In the genomic region with DNA sequence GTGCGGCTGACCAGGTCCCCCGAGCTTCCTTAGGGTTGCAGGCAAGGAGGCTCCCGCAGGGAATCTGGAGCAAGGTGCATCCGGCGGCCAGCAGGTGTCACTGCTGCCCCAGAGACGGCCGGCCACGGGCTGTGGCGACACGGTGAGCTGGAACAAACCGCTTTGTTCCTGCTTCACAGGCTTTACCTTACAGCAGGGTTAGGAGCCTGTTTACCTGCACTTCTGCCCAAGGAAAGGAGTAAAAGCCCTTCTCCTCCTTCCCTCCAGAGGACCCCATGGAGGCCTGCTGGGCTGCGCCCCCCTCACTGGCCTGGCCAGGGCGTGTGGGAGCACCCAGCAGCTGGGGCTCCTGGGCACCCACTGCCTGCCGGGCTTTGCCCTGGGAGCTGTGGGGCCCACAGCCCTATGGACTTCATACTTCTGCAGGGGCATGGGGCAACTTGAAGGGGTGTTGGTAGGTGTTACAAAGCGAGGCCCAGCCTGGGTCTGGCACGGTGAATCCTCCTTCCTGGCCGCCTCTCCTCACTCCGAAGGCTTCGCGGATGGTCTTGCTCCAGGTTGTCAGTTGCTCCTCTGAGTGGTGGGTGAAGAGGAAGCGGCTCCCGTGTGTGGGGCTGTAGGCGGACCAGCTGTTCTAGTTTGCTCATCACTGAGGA, we compare ENCODE assay signal across 8 cellular contexts.
DNase-seq lines count a peak whose midpoint lies in the region; TF ChIP-seq lines count a peak whose summit lies in the region.

No MANE protein-coding gene starts in this region.

- no peak overlapping the region for H3K4me2 ChIP-seq in SU-DHL-6 (ENCODE audit: low read depth, low read length, poor library complexity, severe bottlenecking)

- H3K36me3 ChIP-seq in H7 (replicated peaks; ENCODE audit: control insufficient read depth, insufficient read depth, low read length) (no peaks in the 10 kb centered on the region), SU-DHL-6 (ENCODE audit: low read length) (no peaks in the 10 kb centered on the region), adipocyte (ENCODE audit: control insufficient read depth, insufficient read depth, low read length, severe bottlenecking) (no peaks in the 10 kb centered on the region), right atrium auricular region (no peaks in the 10 kb centered on the region)

- H3K4me3 ChIP-seq in H7 (ENCODE audit: insufficient read depth, low read depth, low read length): no peak overlapping the region
- H3K4me3 ChIP-seq in SU-DHL-6 (ENCODE audit: insufficient read depth, low read length, poor library complexity, severe bottlenecking): no peak overlapping the region
- H3K4me3 ChIP-seq in adipocyte (ENCODE audit: low read length): no peak overlapping the region
- H3K4me3 ChIP-seq in right atrium auricular region: no peak overlapping the region
- no peak overlapping the region for H3K4me3 ChIP-seq in retinal pigment epithelial cell (ENCODE audit: low read length)

- H3K9me3 ChIP-seq in SU-DHL-6 (ENCODE audit: insufficient read depth, low read length) (no peaks in the 10 kb centered on the region), adipocyte (ENCODE audit: control insufficient read depth, low read length) (no peaks in the 10 kb centered on the region), right atrium auricular region (no peaks in the 10 kb centered on the region)

- no peaks in the 10 kb centered on the region for H3K9me2 ChIP-seq in SU-DHL-6 (replicated peaks; ENCODE audit: insufficient read depth, low read length)

- no peaks in the 10 kb centered on the region for H4K20me1 ChIP-seq in SU-DHL-6 (ENCODE audit: low read depth, low read length)

- H3K79me2 ChIP-seq in SU-DHL-6 (ENCODE audit: insufficient read depth, low read length): no peaks in the 10 kb centered on the region

- no peaks in the 10 kb centered on the region for H3F3A ChIP-seq in SU-DHL-6 (ENCODE audit: insufficient read depth)

- peaks cover 5% of the 10 kb centered on the region for H3K4me1 ChIP-seq in adipocyte (ENCODE audit: control insufficient read depth, insufficient read depth, low read length)
- peaks cover 0 to 20% of the 10 kb centered on the region in 2 donors for H3K4me1 ChIP-seq in right atrium auricular region

- no peaks in the 10 kb centered on the region for H3K27me3 ChIP-seq in H7 (ENCODE audit: control insufficient read depth, insufficient read depth, low read length)
- no peaks in the 10 kb centered on the region for H3K27me3 ChIP-seq in SU-DHL-6 (ENCODE audit: low read length)
- H3K27me3 ChIP-seq in adipocyte (replicated peaks; ENCODE audit: control insufficient read depth, insufficient read depth, low read length): peaks cover 31% of the 10 kb centered on the region
- no peaks in the 10 kb centered on the region for H3K27me3 ChIP-seq in right atrium auricular region

- H2AFZ ChIP-seq in SU-DHL-6 (ENCODE audit: low read depth, low read length, severe bottlenecking): peak overlapping the region; percentile 17

- TF ChIP-seq CTCF in SU-DHL-6 (IDR thresholded peaks at IDR 0.05; ENCODE audit: insufficient read depth, low read length, poor library complexity, severe bottlenecking): peak; percentile 97
- TF ChIP-seq CTCF in right atrium auricular region (IDR thresholded peaks at IDR 0.05): peak; percentile 79 to 97
- peak; percentile 93 for TF ChIP-seq CTCF in retinal pigment epithelial cell (conservative IDR thresholded peaks at IDR 0.05; ENCODE audit: low read depth, low read length)

- H3K27ac ChIP-seq in SU-DHL-6 (ENCODE audit: low read depth, low read length): no peak overlapping the region
- no peak overlapping the region for H3K27ac ChIP-seq in right atrium auricular region

- DNase-seq in Daoy (ENCODE audit: low read depth) (peak; percentile 89), H7 (peak; percentile 98), NCI-H1048 (lab: John Stamatoyannopoulos, UW) (peak; percentile 40), adipocyte (ENCODE audit: low read depth) (peak; percentile 88), right atrium auricular region (ENCODE audit: low spot score) (peak; percentile 73), retinal pigment epithelial cell (ENCODE audit: low read depth) (no peak), mesenteric fat pad (ENCODE audit: low spot score) (no peak)

- H3K9ac ChIP-seq in SU-DHL-6 (ENCODE audit: low read length) (no peak overlapping the region), adipocyte (ENCODE audit: low read length) (no peak overlapping the region)

Comparison
In these comparisons a context has a peak if more than half of its experiments do, and no peak if none do; other contexts are left out.
1. DNase-seq: peak in Daoy (single experiment), H7 (single experiment), NCI-H1048 (single experiment), adipocyte (single experiment) and right atrium auricular region (single experiment); none in retinal pigment epithelial cell (single experiment) and mesenteric fat pad (single experiment).
2. Peak in every context shown above with its lines, with median percentiles within 50 percentile points of each other: CTCF ChIP-seq.